ENCODE assay signal across 9 cellular contexts in genomic region chr7:54839538-54840213, GRCh38.
DNase-seq lines count a peak whose midpoint lies in the region; ATAC-seq, FAIRE-seq and TF ChIP-seq lines count a peak whose summit lies in the region.
"Had no signal": no experiment of that assay in that cellular context is flagged by ENCODE, and none has a peak within 500 bp of the region (broad histone marks: within the 10 kb centered on the region; RNA-seq: fewer than 3 reads in every experiment).

No MANE protein-coding gene starts in this region.

- H3K4me1 ChIP-seq in K562 (replicated peaks in 1 of 2; ENCODE audit: control insufficient read depth in 2 of 2, insufficient read depth in 2 of 2, low read length in 2 of 2): peaks cover 0 to 5% of the 10 kb centered on the region in 2 experiments; a peak in 2 of 5 replicates

- TF ChIP-seq EP300 in Ishikawa (IDR thresholded peaks at IDR 0.05; ENCODE audit: borderline replicate concordance) (no peak), K562 (IDR thresholded peaks at IDR 0.05; ENCODE audit: low read length) (no peak)

- in situ Hi-C loops in K562 (cut with MboI): no loop called here
- in situ Hi-C loops in KBM-7 (cut with MboI; ENCODE audit: low pct_unique_long_range_greater_than_20kb, low sequenced_read_pairs): no loop called here

- no peaks in the 10 kb centered on the region for H3K9me3 ChIP-seq in K562 (replicated peaks; ENCODE audit: control insufficient read depth, insufficient read depth, low read depth, low read length)

- intact Hi-C loops in K562 (cut with micrococcal nuclease) (loop anchor here (5.0 to 10.0 kb wide), 2 partner anchors 52 to 415 kb away; no protein-coding TSS in a partner anchor), left colon (cut with DNase I, micrococcal nuclease) (no loop called here)

- no peak for FAIRE-seq in K562 (lab: Jason Lieb, UNC)
- FAIRE-seq: islet of Langerhans had no signal

- CTCF ChIA-PET in K562 (lab: Yijun Ruan, JAX; ENCODE audit: low intra/inter-chr PET ratio): no interaction called here

- ATAC-seq in K562 (peak; percentile 60), left colon (peak; percentile 76), HG03571 (IDR thresholded peaks at IDR 0.05; ENCODE audit: unreplicated experiment) (no peak), GM19395 (IDR thresholded peaks at IDR 0.05; ENCODE audit: unreplicated experiment) (no peak)

- H3K9ac ChIP-seq in K562 (ENCODE audit: insufficient read depth in 1 of 2, low read depth in 2 of 2, low read length in 2 of 2): no peak overlapping the region

- H3K27ac ChIP-seq in K562 (ENCODE audit: extremely low read depth, low read depth, low read length): no peak overlapping the region

- TF ChIP-seq RAD21 in Ishikawa (IDR thresholded peaks at IDR 0.05; ENCODE audit: low read depth): peak; percentile 89
- peak in 1 of 2 experiments; percentile 21; a peak in 1 of 4 replicates for TF ChIP-seq RAD21 in K562 (CRISPR knock-in tag; conservative IDR thresholded peaks at IDR 0.05 in 1 of 2, IDR thresholded peaks at IDR 0.05 in 1 of 2)

- no TSS peak for BruUV-seq in K562 (replicated peaks; lab: Mats Ljungman, UMichigan)

- H3K9me1 ChIP-seq in K562 (ENCODE audit: control insufficient read depth, insufficient read depth, low read length): no peaks in the 10 kb centered on the region

- H2AFZ ChIP-seq in K562 (ENCODE audit: low read depth, low read length): no peak overlapping the region

- H3K4me2 ChIP-seq in K562 (ENCODE audit: insufficient read depth, low read length): no peak overlapping the region

- H3K4me3 ChIP-seq in K562: no peak overlapping the region

- H4K20me1 ChIP-seq in K562 (replicated peaks; ENCODE audit: control insufficient read depth, insufficient read depth, low read length): no peaks in the 10 kb centered on the region

- 0% methylated on average over 9 of the region's 10 CpGs for WGBS in K562 (ENCODE audit: insufficient coverage, low coverage, missing lambda C conversion rate)

- no peaks in the 10 kb centered on the region for H3K36me3 ChIP-seq in K562 (ENCODE audit: control insufficient read depth, insufficient read depth, low read length)

- no peaks in the 10 kb centered on the region for H3K79me2 ChIP-seq in K562 (ENCODE audit: control insufficient read depth, insufficient read depth, low read length)

- peak; percentile 68 for DNase-seq in EH (ENCODE audit: low read depth)
- DNase-seq in K562 (ENCODE audit: extremely low read depth in 1 of 4, low spot score in 3 of 4): peak in 2 of 4 experiments; percentile 11 to 13
- DNase-seq in left colon: peak; percentile 37 to 56
- no peak for DNase-seq in germinal center (ENCODE audit: low spot score)
- DNase-seq in KBM-7: no peak

- no peak for TF ChIP-seq POLR2A in K562 (conservative IDR thresholded peaks at IDR 0.05)

- peak in 2 of 3 experiments; percentile 27 to 42; a peak in 4 of 6 replicates for TF ChIP-seq CTCF in K562 (IDR thresholded peaks at IDR 0.05 in 2 of 3, conservative IDR thresholded peaks at IDR 0.05 in 1 of 3; ENCODE audit: insufficient read depth in 2 of 3, low read depth in 1 of 3, low read length in 3 of 3)

- POLR2A ChIA-PET in K562 (lab: Yijun Ruan, JAX): no interaction called here

- H3K27me3 ChIP-seq in K562 (ENCODE audit: control insufficient read depth in 2 of 2, insufficient read depth in 2 of 2, low read length in 2 of 2): peaks cover 0 to 25% of the 10 kb centered on the region in 2 experiments; a peak in 2 of 5 replicates

TF ChIP-seq in Ishikawa, 13 proteins besides CTCF, POLR2A, EP300 and RAD21:
- TF ChIP-seq YY1 (IDR thresholded peaks at IDR 0.05; ENCODE audit: low read depth) (no peak), TCF12 (IDR thresholded peaks at IDR 0.05; ENCODE audit: low read depth) (no peak), EGR1 (IDR thresholded peaks at IDR 0.05) (no peak), MAX (IDR thresholded peaks at IDR 0.05) (peak; percentile 50; the same call in 1 of the 2 replicates), NFIC (IDR thresholded peaks at IDR 0.05) (no peak), REST (IDR thresholded peaks at IDR 0.05; ENCODE audit: low read depth) (no peak)

TF ChIP-seq in K562, 482 proteins besides CTCF, POLR2A, EP300 and RAD21:
- no peak for TF ChIP-seq ZNF586 (CRISPR knock-in tag; conservative IDR thresholded peaks at IDR 0.05)
- TF ChIP-seq SMC3 (conservative IDR thresholded peaks at IDR 0.05; ENCODE audit: insufficient read depth, low read depth, low read length): 0 out of 2 replicates have a peak, but pooled peaks have one; percentile 11

Comparison
In these comparisons a context has a peak if more than half of its experiments do, and no peak if none do; other contexts are left out.
1. DNase-seq: peak in EH (single experiment) and left colon (2 of 2); none in germinal center (single experiment) and KBM-7 (single experiment).
2. ATAC-seq: peak in K562 (single experiment) and left colon (single experiment); none in HG03571 (single experiment) and GM19395 (single experiment).